ENCODE assay signal across 8 cellular contexts in the genomic region with DNA sequence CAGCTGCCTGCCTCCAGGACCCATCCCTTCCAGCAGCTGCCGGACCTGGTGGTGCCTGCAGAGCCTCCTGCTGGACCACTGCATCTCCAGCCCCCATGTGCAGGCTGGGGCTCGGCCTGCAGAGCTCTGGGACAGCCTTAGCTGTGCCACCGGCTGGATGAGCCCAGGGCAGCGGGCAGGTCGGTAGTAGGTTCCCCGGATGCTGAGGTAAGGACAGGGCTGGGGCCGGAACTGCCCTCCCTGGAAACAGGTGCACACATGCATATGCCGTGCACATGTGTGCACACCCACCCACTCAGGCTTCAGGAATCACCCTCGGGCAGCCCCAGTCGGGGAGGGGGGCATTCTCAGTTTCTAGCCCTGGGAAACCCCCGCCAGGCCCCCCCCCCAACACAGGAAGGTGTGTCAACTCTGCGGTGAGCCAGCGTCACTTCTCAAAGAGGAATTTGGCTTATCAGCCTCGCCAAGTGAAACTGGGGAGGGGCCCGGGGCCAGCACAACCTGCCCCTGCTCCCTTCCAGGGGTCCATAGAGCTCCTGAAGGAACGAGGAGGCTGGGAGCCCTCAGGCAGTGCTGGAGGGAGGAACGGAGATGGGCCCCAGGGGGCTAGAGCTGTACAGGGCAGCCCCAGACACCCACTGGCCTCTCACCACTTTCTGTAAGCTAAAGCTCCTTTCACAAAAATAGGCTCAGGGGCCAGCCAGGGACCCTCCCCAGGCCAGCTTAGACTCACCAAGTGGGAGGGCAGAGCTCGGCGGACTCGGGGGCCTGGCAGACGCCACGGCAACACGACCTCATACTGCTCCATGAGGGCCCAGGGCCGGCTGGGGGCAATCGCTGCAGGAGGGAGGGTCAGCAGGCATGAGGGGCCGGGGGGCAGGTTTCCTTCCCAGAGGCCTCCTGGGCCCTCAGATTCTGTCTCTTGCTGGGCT. TPM values are rescaled to one million over a fixed set of nuclear protein-coding genes. Genes with fewer than 3 reads are reported as not detected.
A peak's percentile ranks its signal among the peaks of the same experiment; 100 is the strongest.
DNase-seq lines count a peak whose midpoint lies in the region; ATAC-seq and TF ChIP-seq lines count a peak whose summit lies in the region.

No MANE protein-coding gene starts in this region.

- H3K27ac ChIP-seq in upper lobe of right lung: no peak overlapping the region

- H3K4me3 ChIP-seq in GM12875 (ENCODE audit: low read depth, low read length): peak overlapping the region; percentile 93
- peak overlapping the region; percentile 40 for H3K4me3 ChIP-seq in NB4 (ENCODE audit: low read depth, low read length)
- peak overlapping the region; percentile 72 for H3K4me3 ChIP-seq in mononuclear cell (ENCODE audit: low read length)
- H3K4me3 ChIP-seq in upper lobe of right lung: peak overlapping the region; percentile 45

- peak; percentile 56 for ATAC-seq in GM21786 (IDR thresholded peaks at IDR 0.05; ENCODE audit: unreplicated experiment)
- ATAC-seq in upper lobe of right lung: peak; percentile 2

- H3K4me1 ChIP-seq in mononuclear cell (ENCODE audit: insufficient read depth, low read length): peaks cover 63% of the 10 kb centered on the region
- H3K4me1 ChIP-seq in upper lobe of right lung: peaks cover 38% of the 10 kb centered on the region

- peak; percentile 32 for TF ChIP-seq POLR2A in NB4 (IDR thresholded peaks at IDR 0.05; ENCODE audit: extremely low read depth, insufficient read length)

- intact Hi-C loops in upper lobe of right lung (cut with DNase I): no loop called here

- H3K27me3 ChIP-seq in mononuclear cell (ENCODE audit: insufficient read depth, low read length): no peaks in the 10 kb centered on the region
- peaks cover 7% of the 10 kb centered on the region for H3K27me3 ChIP-seq in upper lobe of right lung

- DNase-seq in NB4 (ENCODE audit: low read depth): peak; percentile 93
- DNase-seq in activated T-cell treated with anti-CD3 and anti-CD28 coated beads for 24 hours (ENCODE audit: low read depth): peak; percentile 82
- DNase-seq in upper lobe of right lung: no peak
- DNase-seq in C1 segment of cervical spinal cord (lab: John Stamatoyannopoulos, UW): no peak
- DNase-seq in NCI-H446 treated with DMSO at 0.1 percent for 48 hours (lab: John Stamatoyannopoulos, UW): no peak

- peaks cover 6% of the 10 kb centered on the region for H3K36me3 ChIP-seq in upper lobe of right lung

- TF ChIP-seq CTCF in GM12875 (IDR thresholded peaks at IDR 0.05; ENCODE audit: borderline replicate concordance, insufficient read depth, low read depth, low read length) (0 out of 2 replicates have a peak, but pooled peaks have one; percentile 6), NB4 (IDR thresholded peaks at IDR 0.05; ENCODE audit: low read depth, low read length) (peak; percentile 17), upper lobe of right lung (IDR thresholded peaks at IDR 0.05) (no peak)

- H3K9me3 ChIP-seq in mononuclear cell (ENCODE audit: low read depth, low read length) (no peaks in the 10 kb centered on the region), upper lobe of right lung (no peaks in the 10 kb centered on the region)

RNA-seq across cellular contexts. Expression of a gene that starts 1.7 kb away (rescaled TPM):
- total RNA-seq in mononuclear cell (84.9 TPM), upper lobe of right lung (20.3 TPM)

RNA-seq across cellular contexts. Expression of a gene that starts 33.7 kb away (rescaled TPM):
- total RNA-seq in mononuclear cell (54.9 TPM), upper lobe of right lung (44.6 TPM)

RNA-seq across cellular contexts. Expression of a gene that starts 33.7 kb away (rescaled TPM):
- total RNA-seq in mononuclear cell (16.8 TPM), upper lobe of right lung (42.8 TPM)

RNA-seq across cellular contexts. Expression of a gene that starts 37.4 kb away (rescaled TPM):
- total RNA-seq in mononuclear cell (2.0 TPM), upper lobe of right lung (3.4 TPM)

RNA-seq across cellular contexts. Expression of a gene that starts 45.0 kb away (rescaled TPM):
- total RNA-seq in mononuclear cell (not detected), upper lobe of right lung (not detected)

Comparison
In these comparisons a context has a peak if more than half of its experiments do, and no peak if none do; other contexts are left out.
1. H3K4me3 ChIP-seq: peak in every context shown above with its lines; median percentile 93 in GM12875; 72 in mononuclear cell; 45 in upper lobe of right lung; 40 in NB4.
2. DNase-seq: peak in NB4 (single experiment) and activated T-cell treated with anti-CD3 and anti-CD28 coated beads for 24 hours (single experiment); none in upper lobe of right lung (single experiment), C1 segment of cervical spinal cord (0 of 14) and NCI-H446 treated with DMSO at 0.1 percent for 48 hours (single experiment).